Comparison of ENCODE assay signal across 14 cellular contexts in the genomic region with DNA sequence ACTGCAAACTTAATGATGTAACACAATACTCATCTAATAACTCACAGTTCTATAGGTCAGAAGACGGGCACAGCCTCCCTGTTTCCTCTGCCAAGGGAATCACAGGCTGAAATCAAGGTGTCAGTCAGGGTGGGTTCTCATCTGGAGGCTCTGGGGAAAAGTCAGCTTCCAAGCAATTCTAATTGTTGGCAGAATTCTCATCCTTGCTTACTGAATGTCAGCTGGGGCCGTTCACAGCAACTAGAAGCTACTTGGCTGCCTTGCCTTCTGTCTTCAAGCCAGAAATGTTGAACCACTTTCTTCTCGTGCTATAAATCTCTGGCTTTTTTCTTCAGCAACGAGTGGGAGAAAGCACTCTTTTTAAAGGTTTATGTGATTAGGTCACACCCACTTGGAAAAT.
"Had no signal": no experiment of that assay in that cellular context is flagged by ENCODE, and none has a peak within 500 bp of the region (broad histone marks: within the 10 kb centered on the region; RNA-seq: fewer than 3 reads in every experiment).

No MANE protein-coding gene starts in this region.

- ATAC-seq: activated CD4-positive, alpha-beta T cell treated with anti-CD3 and anti-CD28 coated beads for 36 hours; activated CD8-positive, alpha-beta T cell treated with anti-CD3 and anti-CD28 coated beads for 36 hours; activated T-cell treated with anti-CD3 and anti-CD28 coated beads, Interleukin-2, amount 50 U/mL, for 72 hours; naive thymus-derived CD8-positive, alpha-beta T cell; psoas muscle; T-cell had no signal

- H3K27ac ChIP-seq: colonic mucosa, psoas muscle, SK-N-MC had no signal

- H3K9me3 ChIP-seq: colonic mucosa, psoas muscle had no signal

- H3K36me3 ChIP-seq: colonic mucosa had no signal

- DNase-seq: activated CD4-positive, alpha-beta T cell treated with anti-CD3 and anti-CD28 coated beads for 36 hours; activated CD8-positive, alpha-beta memory T cell treated with anti-CD3 and anti-CD28 coated beads, Interleukin-2, amount 50 U/mL, for 4 hours; activated CD8-positive, alpha-beta T cell treated with anti-CD3 and anti-CD28 coated beads for 36 hours; activated naive CD8-positive, alpha-beta T cell treated with anti-CD3 and anti-CD28 coated beads, Interleukin-2, amount 10 ng/mL, durations not matched to agents 7 days and 5 days; activated T-cell treated with anti-CD3 and anti-CD28 coated beads, Interleukin-2, amount 50 U/mL, for 72 hours; colonic mucosa; effector CD4-positive, alpha-beta T cell; naive thymus-derived CD8-positive, alpha-beta T cell; psoas muscle; stimulated activated CD4-positive, alpha-beta T cell treated with anti-CD3 and anti-CD28 coated beads, Interleukin-2, amount 100 ng/mL, for 48 hours; T-cell; T1000 had no signal

- H3K27me3 ChIP-seq: colonic mucosa had no signal

- H3K4me3 ChIP-seq: colonic mucosa, lung, psoas muscle, SK-N-MC had no signal

- H3K4me1 ChIP-seq: colonic mucosa, psoas muscle had no signal
